12 cellular contexts compared by ENCODE assay signal in genomic region chr19:7701654-7702457, GRCh38. TPM values are rescaled to one million over a fixed set of nuclear protein-coding genes. Genes with fewer than 3 reads are reported as not detected.
A peak's percentile ranks its signal among the peaks of the same experiment; 100 is the strongest.
DNase-seq lines count a peak whose midpoint lies in the region; ATAC-seq and FAIRE-seq lines count a peak whose summit lies in the region.
"Had no signal": no experiment of that assay in that cellular context is flagged by ENCODE, and none has a peak within 500 bp of the region (broad histone marks: within the 10 kb centered on the region; RNA-seq: fewer than 3 reads in every experiment).

Gene FCER2, minus strand, starts transcription at chr19:7702131. Its CDS starts 2,371 bp downstream, at chr19:7699760.

- FAIRE-seq in GM18507 (lab: Jason Lieb, UNC), result peak; percentile 99
- FAIRE-seq: colon, keratinocyte had no signal

- H3K4me1 Mint-ChIP-seq in naive B cell, result peaks cover 0 to 98% (median 87%) of the 10 kb centered on the region in 3 donors

- H3K27me3 Mint-ChIP-seq in naive B cell, result no peaks in the 10 kb centered on the region

- DNase-seq in GM18507 (ENCODE audit: extremely low spot score, insufficient read length, low read depth) (no peak), naive B cell (peak; percentile 85), NCI-H82 treated with DMSO at 0.1 percent for 48 hours (lab: John Stamatoyannopoulos, UW; ENCODE audit: unreplicated experiment) (no peak), NCI-H345 treated with DMSO at 0.1 percent for 48 hours (lab: John Stamatoyannopoulos, UW; ENCODE audit: unreplicated experiment) (no peak)
- no peak for DNase-seq in stimulated activated CD4-positive, alpha-beta T cell treated with anti-CD3 and anti-CD28 coated beads, Interleukin-4, amount 100 ng/mL, for 4 hours
- DNase-seq in activated naive CD4-positive, alpha-beta T cell treated with anti-CD3 and anti-CD28 coated beads, Interleukin-2, amount 50 U/mL, for 72 hours (ENCODE audit: low spot score in 2 of 2), result no peak
- DNase-seq: activated CD4-positive, alpha-beta T cell treated with anti-CD3 and anti-CD28 coated beads for 1 hour; sigmoid colon had no signal

- H3K36me3 Mint-ChIP-seq in naive B cell, result peaks cover 7 to 16% of the 10 kb centered on the region in 2 donors
- no peaks in the 10 kb centered on the region for H3K36me3 Mint-ChIP-seq in activated naive CD4-positive, alpha-beta T cell treated with anti-CD3 and anti-CD28 coated beads, Interleukin-2, amount 50 U/mL, for 72 hours

- H3K27ac Mint-ChIP-seq in naive B cell, result peak within 1 kb of the TSS; percentile 99 to 100 (median 99)
- no peak within 1 kb of the TSS for H3K27ac Mint-ChIP-seq in activated naive CD4-positive, alpha-beta T cell treated with anti-CD3 and anti-CD28 coated beads, Interleukin-2, amount 50 U/mL, for 72 hours

- H3K9me3 Mint-ChIP-seq in naive B cell, result peaks cover 0 to 1% (median 0%) of the 10 kb centered on the region in 7 donors
- H3K9me3 Mint-ChIP-seq in activated naive CD4-positive, alpha-beta T cell treated with anti-CD3 and anti-CD28 coated beads, Interleukin-2, amount 50 U/mL, for 72 hours, result no peaks in the 10 kb centered on the region

- H3K4me3 Mint-ChIP-seq in naive B cell, result peak within 1 kb of the TSS in 7 of 8 donors; percentile 81 to 98 (median 94)

- ATAC-seq in GM21447 (IDR thresholded peaks at IDR 0.05; ENCODE audit: unreplicated experiment) (peak; percentile 50), HG03354 (IDR thresholded peaks at IDR 0.05; ENCODE audit: poor library complexity, severe bottlenecking, unreplicated experiment) (peak; percentile 56), naive B cell (ENCODE audit: low read depth in 2 of 2) (peak; percentile 65)
- ATAC-seq in activated naive CD4-positive, alpha-beta T cell treated with anti-CD3 and anti-CD28 coated beads, Interleukin-2, amount 50 U/mL, for 72 hours, result no peak

RNA-seq across cellular contexts. Expression of gene FCER2, which starts in this region (rescaled TPM):
- polyA plus RNA-seq in naive B cell (ENCODE audit: low read depth in 6 of 6), result 100 to 1,000 TPM; 613 to 938 (median 691) TPM
- under 1 TPM; 0.56 to 0.57 TPM for total RNA-seq in activated naive CD4-positive, alpha-beta T cell treated with anti-CD3 and anti-CD28 coated beads, Interleukin-2, amount 50 U/mL, for 72 hours
- polyA plus RNA-seq: keratinocyte had no signal

Comparison
In these comparisons a context has a peak if more than half of its experiments do, and no peak if none do; other contexts are left out.
1. ATAC-seq: peak in GM21447 (single experiment), HG03354 (single experiment) and naive B cell (2 of 2); none in activated naive CD4-positive, alpha-beta T cell treated with anti-CD3 and anti-CD28 coated beads, Interleukin-2, amount 50 U/mL, for 72 hours (0 of 2).
2. H3K27ac Mint-ChIP-seq: peak in naive B cell (6 of 6); none in activated naive CD4-positive, alpha-beta T cell treated with anti-CD3 and anti-CD28 coated beads, Interleukin-2, amount 50 U/mL, for 72 hours (0 of 2).